Comparison of ENCODE assay signal across 1 cellular context in the genomic region with DNA sequence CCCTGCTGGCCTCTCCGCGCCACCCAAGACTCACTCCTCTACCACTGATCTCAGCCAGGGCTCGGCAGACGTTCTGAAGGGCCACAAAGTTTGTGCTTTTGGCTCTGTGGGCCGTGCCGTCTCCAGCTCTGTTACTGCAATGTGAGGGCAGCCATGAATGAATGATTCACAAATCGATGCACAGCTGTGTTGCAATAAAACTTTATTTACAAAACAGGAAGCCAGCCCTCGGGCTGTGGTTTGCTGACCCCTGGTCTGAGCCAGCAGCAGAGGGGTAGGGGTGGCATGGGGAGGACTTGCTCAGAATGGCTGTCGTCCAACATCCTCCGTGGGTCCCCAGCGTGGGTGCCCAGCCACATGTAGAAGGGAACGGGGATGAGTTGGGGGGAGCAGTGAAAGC.
TF ChIP-seq lines count a peak whose summit lies in the region.

No MANE protein-coding gene starts in this region.

TF ChIP-seq in HepG2, 621 proteins besides CTCF, POLR2A, EP300 and RAD21 (continued from another document):
- TF ChIP-seq, protein P1, sequence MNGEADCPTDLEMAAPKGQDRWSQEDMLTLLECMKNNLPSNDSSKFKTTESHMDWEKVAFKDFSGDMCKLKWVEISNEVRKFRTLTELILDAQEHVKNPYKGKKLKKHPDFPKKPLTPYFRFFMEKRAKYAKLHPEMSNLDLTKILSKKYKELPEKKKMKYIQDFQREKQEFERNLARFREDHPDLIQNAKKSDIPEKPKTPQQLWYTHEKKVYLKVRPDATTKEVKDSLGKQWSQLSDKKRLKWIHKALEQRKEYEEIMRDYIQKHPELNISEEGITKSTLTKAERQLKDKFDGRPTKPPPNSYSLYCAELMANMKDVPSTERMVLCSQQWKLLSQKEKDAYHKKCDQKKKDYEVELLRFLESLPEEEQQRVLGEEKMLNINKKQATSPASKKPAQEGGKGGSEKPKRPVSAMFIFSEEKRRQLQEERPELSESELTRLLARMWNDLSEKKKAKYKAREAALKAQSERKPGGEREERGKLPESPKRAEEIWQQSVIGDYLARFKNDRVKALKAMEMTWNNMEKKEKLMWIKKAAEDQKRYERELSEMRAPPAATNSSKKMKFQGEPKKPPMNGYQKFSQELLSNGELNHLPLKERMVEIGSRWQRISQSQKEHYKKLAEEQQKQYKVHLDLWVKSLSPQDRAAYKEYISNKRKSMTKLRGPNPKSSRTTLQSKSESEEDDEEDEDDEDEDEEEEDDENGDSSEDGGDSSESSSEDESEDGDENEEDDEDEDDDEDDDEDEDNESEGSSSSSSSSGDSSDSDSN (CRISPR knock-in tag; IDR thresholded peaks at IDR 0.05) = no peak
- no peak for TF ChIP-seq SYNCRIP (IDR thresholded peaks at IDR 0.05; ENCODE audit: insufficient read depth, low read depth, low read length)
- TF ChIP-seq ZNF709 (CRISPR knock-in tag; IDR thresholded peaks at IDR 0.05) = 0 out of 2 replicates have a peak, but pooled peaks have one; percentile 31
- TF ChIP-seq KLF12 (CRISPR knock-in tag; IDR thresholded peaks at IDR 0.05; ENCODE audit: borderline replicate concordance) = 0 out of 2 replicates have a peak, but pooled peaks have one; percentile 6
- TF ChIP-seq ZNF749 (CRISPR knock-in tag; IDR thresholded peaks at IDR 0.05; ENCODE audit: borderline replicate concordance) = no peak
- TF ChIP-seq, protein P2, sequence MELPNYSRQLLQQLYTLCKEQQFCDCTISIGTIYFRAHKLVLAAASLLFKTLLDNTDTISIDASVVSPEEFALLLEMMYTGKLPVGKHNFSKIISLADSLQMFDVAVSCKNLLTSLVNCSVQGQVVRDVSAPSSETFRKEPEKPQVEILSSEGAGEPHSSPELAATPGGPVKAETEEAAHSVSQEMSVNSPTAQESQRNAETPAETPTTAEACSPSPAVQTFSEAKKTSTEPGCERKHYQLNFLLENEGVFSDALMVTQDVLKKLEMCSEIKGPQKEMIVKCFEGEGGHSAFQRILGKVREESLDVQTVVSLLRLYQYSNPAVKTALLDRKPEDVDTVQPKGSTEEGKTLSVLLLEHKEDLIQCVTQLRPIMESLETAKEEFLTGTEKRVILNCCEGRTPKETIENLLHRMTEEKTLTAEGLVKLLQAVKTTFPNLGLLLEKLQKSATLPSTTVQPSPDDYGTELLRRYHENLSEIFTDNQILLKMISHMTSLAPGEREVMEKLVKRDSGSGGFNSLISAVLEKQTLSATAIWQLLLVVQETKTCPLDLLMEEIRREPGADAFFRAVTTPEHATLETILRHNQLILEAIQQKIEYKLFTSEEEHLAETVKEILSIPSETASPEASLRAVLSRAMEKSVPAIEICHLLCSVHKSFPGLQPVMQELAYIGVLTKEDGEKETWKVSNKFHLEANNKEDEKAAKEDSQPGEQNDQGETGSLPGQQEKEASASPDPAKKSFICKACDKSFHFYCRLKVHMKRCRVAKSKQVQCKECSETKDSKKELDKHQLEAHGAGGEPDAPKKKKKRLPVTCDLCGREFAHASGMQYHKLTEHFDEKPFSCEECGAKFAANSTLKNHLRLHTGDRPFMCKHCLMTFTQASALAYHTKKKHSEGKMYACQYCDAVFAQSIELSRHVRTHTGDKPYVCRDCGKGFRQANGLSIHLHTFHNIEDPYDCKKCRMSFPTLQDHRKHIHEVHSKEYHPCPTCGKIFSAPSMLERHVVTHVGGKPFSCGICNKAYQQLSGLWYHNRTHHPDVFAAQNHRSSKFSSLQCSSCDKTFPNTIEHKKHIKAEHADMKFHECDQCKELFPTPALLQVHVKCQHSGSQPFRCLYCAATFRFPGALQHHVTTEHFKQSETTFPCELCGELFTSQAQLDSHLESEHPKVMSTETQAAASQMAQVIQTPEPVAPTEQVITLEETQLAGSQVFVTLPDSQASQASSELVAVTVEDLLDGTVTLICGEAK (IDR thresholded peaks at IDR 0.05) = no peak; the same call in 1 of the 2 replicates
- TF ChIP-seq, protein P2 (CRISPR knock-in tag; IDR thresholded peaks at IDR 0.05) = peak; percentile 98
